23 cellular contexts compared by ENCODE assay signal in the genomic region with DNA sequence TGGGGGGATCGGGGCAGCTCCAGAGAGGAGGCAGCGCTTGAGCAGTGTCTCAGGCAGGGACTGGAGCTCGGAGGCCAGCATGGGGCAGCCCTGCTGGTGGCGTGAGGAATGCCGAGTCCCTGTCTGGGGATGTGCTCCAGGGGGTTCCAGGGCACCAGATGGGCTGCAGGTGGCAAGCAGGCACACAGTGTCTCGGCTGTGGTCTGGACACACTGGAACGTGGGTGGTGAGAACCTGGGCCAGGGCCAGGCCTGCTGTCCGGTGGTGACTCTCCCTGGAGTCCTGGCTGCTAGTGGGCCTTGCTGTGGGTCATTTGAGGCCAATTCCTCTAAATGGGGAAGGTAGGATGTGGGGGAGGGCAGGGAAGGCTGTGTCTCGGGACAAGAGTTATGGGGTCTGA.
DNase-seq lines count a peak whose midpoint lies in the region; ATAC-seq and TF ChIP-seq lines count a peak whose summit lies in the region.
"Had no signal": no experiment of that assay in that cellular context is flagged by ENCODE, and none has a peak within 500 bp of the region (broad histone marks: within the 10 kb centered on the region; RNA-seq: fewer than 3 reads in every experiment).

No MANE protein-coding gene starts in this region.

- peak overlapping the region; percentile 9 for H3K14ac ChIP-seq in neuronal stem cell (ENCODE audit: low read length)

- H3K27ac ChIP-seq in HEK293 (ENCODE audit: extremely low read depth, low read depth, low read length) (no peak overlapping the region), neuronal stem cell (replicated peaks; ENCODE audit: low read length) (no peak overlapping the region)
- H3K27ac ChIP-seq: body of pancreas, KMS-11, parathyroid adenoma, SJSA1 had no signal

- TF ChIP-seq CTCF in HEK293 (tag by site-specific recombination; IDR thresholded peaks at IDR 0.05): no peak
- no peak for TF ChIP-seq CTCF in fibroblast of mammary gland (conservative IDR thresholded peaks at IDR 0.05; ENCODE audit: control insufficient read depth, insufficient read depth, low read depth, low read length)

- POLR2A ChIA-PET in HEK293 (lab: Yijun Ruan, JAX): no interaction called here

- H3K79me1 ChIP-seq in neuronal stem cell (ENCODE audit: low read depth, low read length): no peaks in the 10 kb centered on the region

- peak overlapping the region; percentile 73 for H2BK12ac ChIP-seq in neuronal stem cell (ENCODE audit: low read length)

- H2BK120ac ChIP-seq in neuronal stem cell (ENCODE audit: low read depth, low read length): no peak overlapping the region

- H3K27me3 ChIP-seq in neuronal stem cell (ENCODE audit: control insufficient read depth in 3 of 3, insufficient read depth in 3 of 3, low read depth in 1 of 3, low read length in 3 of 3): no peaks in the 10 kb centered on the region
- H3K27me3 ChIP-seq: body of pancreas, SJSA1 had no signal

- ATAC-seq in GM19452 (IDR thresholded peaks at IDR 0.05; ENCODE audit: unreplicated experiment): no peak
- no peak for ATAC-seq in HG03342 (IDR thresholded peaks at IDR 0.05; ENCODE audit: unreplicated experiment)
- ATAC-seq: activated T-cell treated with anti-CD3 and anti-CD28 coated beads, Interleukin-2, amount 50 U/mL, for 72 hours; body of pancreas; naive thymus-derived CD4-positive, alpha-beta T cell; stimulated activated naive CD8-positive, alpha-beta T cell treated with anti-CD3 and anti-CD28 coated beads, Interleukin-15, amount 100 ng/mL, for 72 hours had no signal

- H3K4me3 ChIP-seq in HEK293 (ENCODE audit: low read depth, low read length) (no peak overlapping the region), fibroblast of mammary gland (ENCODE audit: control insufficient read depth, low read depth, low read length) (no peak overlapping the region), neuronal stem cell (ENCODE audit: low read length in 2 of 2) (peak overlapping the region in 1 of 2 donors; percentile 46)
- H3K4me3 ChIP-seq: body of pancreas, SJSA1 had no signal

- H3K18ac ChIP-seq in neuronal stem cell (ENCODE audit: low read length): peak overlapping the region; percentile 24

- H4K91ac ChIP-seq in neuronal stem cell (ENCODE audit: low read depth, low read length, poor library complexity): peak overlapping the region; percentile 27

- H3K4me1 ChIP-seq in HEK293 (ENCODE audit: control insufficient read depth, insufficient read depth, low read length) (no peaks in the 10 kb centered on the region), neuronal stem cell (ENCODE audit: control insufficient read depth in 2 of 2, insufficient read depth in 1 of 2, low read depth in 1 of 2, low read length in 2 of 2) (peaks cover 0 to 2% of the 10 kb centered on the region in 2 donors)
- H3K4me1 ChIP-seq: body of pancreas, parathyroid adenoma, SJSA1 had no signal

- no CpG with 5 or more reads among the region's 9 CpGs for WGBS in neuronal stem cell (ENCODE audit: extremely low coverage in 2 of 2, insufficient read length in 2 of 2, insufficient replicate concordance in 1 of 2), 2 donors

- no peak overlapping the region for H3K4me2 ChIP-seq in neuronal stem cell (ENCODE audit: insufficient read depth, low read length, poor library complexity, severe bottlenecking)
- H3K4me2 ChIP-seq: KMS-11 had no signal

- H3K4ac ChIP-seq in neuronal stem cell (ENCODE audit: low read length): no peak overlapping the region

- H3K9ac ChIP-seq in neuronal stem cell (ENCODE audit: low read depth, low read length, poor library complexity): no peak overlapping the region
- H3K9ac ChIP-seq: KMS-11, parathyroid adenoma had no signal

- H2BK15ac ChIP-seq in neuronal stem cell (ENCODE audit: low read length): peak overlapping the region; percentile 30

- no peaks in the 10 kb centered on the region; the same call in 1 of the 2 replicates for H3K9me3 ChIP-seq in HEK293 (ENCODE audit: control insufficient read depth, insufficient read depth, low read depth, low read length)
- peaks cover 6 to 14% of the 10 kb centered on the region in 2 donors for H3K9me3 ChIP-seq in neuronal stem cell (replicated peaks in 1 of 2; ENCODE audit: control insufficient read depth in 2 of 2, insufficient read depth in 1 of 2, low read depth in 1 of 2, low read length in 2 of 2)
- H3K9me3 ChIP-seq: body of pancreas, SJSA1 had no signal

- H2AK5ac ChIP-seq in neuronal stem cell (ENCODE audit: low read depth, low read length): peak overlapping the region; percentile 26

- H3K23ac ChIP-seq in neuronal stem cell (ENCODE audit: low read depth, low read length, poor library complexity): peak overlapping the region; percentile 6

- peak; percentile 22 for DNase-seq in D341Med (ENCODE audit: low spot score)
- peak; percentile 27 for DNase-seq in fibroblast of mammary gland (ENCODE audit: low read depth)
- no peak for DNase-seq in neuronal stem cell (ENCODE audit: low spot score)
- DNase-seq in COR-L47 (lab: John Stamatoyannopoulos, UW): no peak
- DNase-seq in KG1 (lab: John Stamatoyannopoulos, UW): no peak
- DNase-seq: activated CD4-positive, alpha-beta T cell treated with anti-CD3 and anti-CD28 coated beads, Interleukin-2, amount 50 U/mL, for 48 hours; activated naive CD8-positive, alpha-beta T cell treated with anti-CD3 and anti-CD28 coated beads, Interleukin-2, amount 10 ng/mL, durations not matched to agents 7 days and 5 days; activated T-cell treated with anti-CD3 and anti-CD28 coated beads, Interleukin-2, amount 50 U/mL, for 72 hours; body of pancreas; CD4-positive, CD25-positive, alpha-beta regulatory T cell; NCI-H187 treated with DMSO at 0.1 percent for 48 hours; NCI-H226; NCI-H82; OCI-M1; stimulated activated naive CD8-positive, alpha-beta T cell treated with anti-CD3 and anti-CD28 coated beads, Interleukin-15, amount 100 ng/mL, for 72 hours; trophoblast cell had no signal

- no peak overlapping the region for H2BK5ac ChIP-seq in neuronal stem cell (ENCODE audit: low read length)

- H3K36me3 ChIP-seq in HEK293 (ENCODE audit: control insufficient read depth in 2 of 2, insufficient read depth in 1 of 2, low read length in 2 of 2) (no peaks in the 10 kb centered on the region), neuronal stem cell (replicated peaks in 1 of 2; ENCODE audit: control insufficient read depth in 2 of 2, insufficient read depth in 2 of 2, low read length in 2 of 2) (no peaks in the 10 kb centered on the region)
- H3K36me3 ChIP-seq: SJSA1 had no signal

- H4K8ac ChIP-seq in neuronal stem cell (ENCODE audit: low read depth, low read length): no peak overlapping the region

- H2AFZ ChIP-seq in neuronal stem cell (ENCODE audit: low read length): no peak overlapping the region
- H2AFZ ChIP-seq: parathyroid adenoma had no signal

- CTCF ChIA-PET in HEK293 (lab: Yijun Ruan, JAX): interaction anchor here (0.6 kb wide), 1 partner anchor 13 kb away, joined by 3 read pairs; no protein-coding TSS in a partner anchor

TF ChIP-seq in HEK293, 187 proteins besides CTCF, POLR2A, EP300 and RAD21:
- TF ChIP-seq ZIC2 (tag by site-specific recombination; IDR thresholded peaks at IDR 0.05): peak; percentile 24; the same call in 1 of the 2 replicates
- no peak for TF ChIP-seq ZNF768 (tag by site-specific recombination; IDR thresholded peaks at IDR 0.05)

Comparison
In these comparisons a context has a peak if more than half of its experiments do, and no peak if none do; other contexts are left out.
1. DNase-seq: peak in D341Med (single experiment) and fibroblast of mammary gland (single experiment); none in neuronal stem cell (single experiment), COR-L47 (single experiment) and KG1 (single experiment).